ENCODE assay signal across 8 cellular contexts in genomic region chr5:6634327-6634713, GRCh38. TPM values are rescaled to one million over a fixed set of nuclear protein-coding genes. Genes with fewer than 3 reads are reported as not detected.
DNase-seq lines count a peak whose midpoint lies in the region; ATAC-seq, FAIRE-seq and TF ChIP-seq lines count a peak whose summit lies in the region.

No MANE protein-coding gene starts in this region.

- peak overlapping the region; percentile 91 for H3K4me2 ChIP-seq in keratinocyte (ENCODE audit: control insufficient read depth, extremely low read depth, insufficient read depth, low read depth, low read length)

- no peak overlapping the region for H2AFZ ChIP-seq in keratinocyte (ENCODE audit: control insufficient read depth, low read length)

- intact Hi-C loops in uterus (cut with DNase I; ENCODE audit: low total_unique reads), result loop anchor here (5.0 kb wide), 1 partner anchor 78 kb away; the partner anchor contains the start of gene TENT4A

- peak overlapping the region; percentile 94 for H3K4me3 Mint-ChIP-seq in activated naive CD8-positive, alpha-beta T cell treated with anti-CD3 and anti-CD28 coated beads for 36 hours

- no peak for ATAC-seq in GM19397 (IDR thresholded peaks at IDR 0.05; ENCODE audit: unreplicated experiment)

- H4K20me1 ChIP-seq in keratinocyte (ENCODE audit: control insufficient read depth, extremely low read depth, insufficient read depth, low read length), result peaks cover 8% of the 10 kb centered on the region

- H3K27me3 ChIP-seq in GM06990 (replicated peaks; ENCODE audit: control insufficient read depth, insufficient read depth, low read length), result no peaks in the 10 kb centered on the region
- no peaks in the 10 kb centered on the region for H3K27me3 ChIP-seq in keratinocyte (ENCODE audit: control insufficient read depth, extremely low read depth, insufficient read depth, low read length)
- H3K27me3 ChIP-seq in uterus, result no peaks in the 10 kb centered on the region

- peaks cover 33% of the 10 kb centered on the region for H3K4me1 Mint-ChIP-seq in activated naive CD8-positive, alpha-beta T cell treated with anti-CD3 and anti-CD28 coated beads for 36 hours

- H3K27me3 Mint-ChIP-seq in activated naive CD8-positive, alpha-beta T cell treated with anti-CD3 and anti-CD28 coated beads for 36 hours, result no peaks in the 10 kb centered on the region

- no peaks in the 10 kb centered on the region for H3K9me3 Mint-ChIP-seq in activated naive CD8-positive, alpha-beta T cell treated with anti-CD3 and anti-CD28 coated beads for 36 hours

- H3K79me2 ChIP-seq in keratinocyte (ENCODE audit: control insufficient read depth, insufficient read depth, low read length), result peaks cover 76% of the 10 kb centered on the region

- TF ChIP-seq CTCF in GM06990 (IDR thresholded peaks at IDR 0.05; ENCODE audit: insufficient read depth, low read length, poor library complexity, severe bottlenecking) (no peak), keratinocyte (optimal IDR thresholded peaks at IDR 0.05 in 1 of 3, IDR thresholded peaks at IDR 0.05 in 1 of 3, conservative IDR thresholded peaks at IDR 0.05 in 1 of 3; ENCODE audit: extremely low read depth in 1 of 3, insufficient read depth in 2 of 3, low read length in 3 of 3) (no peak), uterus (IDR thresholded peaks at IDR 0.05) (no peak)

- H3K9me3 ChIP-seq in keratinocyte (ENCODE audit: control insufficient read depth, low read depth, low read length), result no peaks in the 10 kb centered on the region
- no peaks in the 10 kb centered on the region for H3K9me3 ChIP-seq in uterus

- H3K27ac ChIP-seq in keratinocyte (ENCODE audit: control insufficient read depth, insufficient read depth, low read length) (peak overlapping the region; percentile 60), uterus (no peak overlapping the region)

- peak; percentile 12 for DNase-seq in GM06990 (ENCODE audit: extremely low read depth, insufficient read length)
- DNase-seq in LHCN-M2 (ENCODE audit: low read depth), result peak; percentile 14
- no peak for DNase-seq in activated naive CD8-positive, alpha-beta T cell treated with anti-CD3 and anti-CD28 coated beads for 36 hours
- DNase-seq in keratinocyte (ENCODE audit: low read depth, low spot score), result no peak
- DNase-seq in uterus, result no peak
- no peak for DNase-seq in activated gamma-delta T cell treated with Interleukin-2 at 50 U/mL for 16 hours
- no peak for DNase-seq in activated effector memory CD4-positive, alpha-beta T cell treated with Interleukin-2 at 50 U/mL for 16 hours

- H3K36me3 Mint-ChIP-seq in activated naive CD8-positive, alpha-beta T cell treated with anti-CD3 and anti-CD28 coated beads for 36 hours, result peaks cover 38% of the 10 kb centered on the region

- H3K4me1 ChIP-seq in keratinocyte (ENCODE audit: control insufficient read depth, extremely low read depth, insufficient read depth, low read length), result peaks cover 51% of the 10 kb centered on the region
- H3K4me1 ChIP-seq in uterus, result peaks cover 4 to 10% of the 10 kb centered on the region in 2 donors

- no peak for FAIRE-seq in keratinocyte (lab: Jason Lieb, UNC)

- H3K9me1 ChIP-seq in keratinocyte (ENCODE audit: control insufficient read depth, extremely low read depth, insufficient read depth, low read length), result peaks cover 7% of the 10 kb centered on the region

- TF ChIP-seq POLR2A in uterus (IDR thresholded peaks at IDR 0.05), result no peak

- H3K36me3 ChIP-seq in GM06990 (ENCODE audit: control insufficient read depth, insufficient read depth, low read length) (peaks cover 5% of the 10 kb centered on the region), keratinocyte (ENCODE audit: control insufficient read depth in 2 of 2, extremely low read depth in 1 of 2, insufficient read depth in 2 of 2, low read length in 2 of 2) (peaks cover 7 to 13% of the 10 kb centered on the region in 2 experiments), uterus (no peaks in the 10 kb centered on the region)

- no peak overlapping the region for H3K27ac Mint-ChIP-seq in activated naive CD8-positive, alpha-beta T cell treated with anti-CD3 and anti-CD28 coated beads for 36 hours

- peak overlapping the region; percentile 97 for H3K4me3 ChIP-seq in GM06990 (replicated peaks; ENCODE audit: low read depth, low read length)
- peak overlapping the region; percentile 70 to 82 (median 76) for H3K4me3 ChIP-seq in keratinocyte (ENCODE audit: control insufficient read depth in 2 of 3, extremely low read depth in 1 of 3, insufficient read depth in 2 of 3, low read depth in 1 of 3, low read length in 3 of 3)
- H3K4me3 ChIP-seq in uterus, result peak overlapping the region; percentile 69 to 87

- H3K9ac ChIP-seq in keratinocyte (ENCODE audit: control insufficient read depth, extremely low read depth, insufficient read depth, low read length), result peak overlapping the region; percentile 96

- dilution Hi-C loops in keratinocyte (cut with MboI; ENCODE audit: extremely low pct_ligation_motif_present, low sequenced_read_pairs), result no loop called here

RNA-seq across cellular contexts. Expression of gene SRD5A1, which starts 1.1 kb away (rescaled TPM):
- total RNA-seq in LHCN-M2 (2014; rRNA removed) (34.1 and 36.8 TPM in 2 replicates), uterus (10 to 100 TPM in 3 of 4 donors, under 1 TPM in 1; 0.29 to 71.2 (median 10.1) TPM)
- polyA plus RNA-seq in LHCN-M2 (2012), result 12.4 TPM
- total RNA-seq in activated naive CD8-positive, alpha-beta T cell treated with anti-CD3 and anti-CD28 coated beads for 36 hours, result 10 to 100 TPM; 14.1 to 14.3 TPM
- polyA plus RNA-seq in keratinocyte, result 17.0 to 52.0 TPM (median 35.4 TPM) in 3 replicates
- 12.2 TPM for polyA plus RNA-seq in keratinocyte (2011; ENCODE audit: low read depth)
- polyA plus RNA-seq in keratinocyte (2011; cell fraction: cytosol; rRNA removed), result 22.4 and 27.3 TPM in 2 replicates
- 23.8 and 25.5 TPM in 2 replicates for polyA plus RNA-seq in keratinocyte (2011; cell fraction: nucleus; rRNA removed)
- polyA plus RNA-seq in keratinocyte (2012; ENCODE audit: low replicate concordance), result 15.5 and 23.6 TPM in 2 replicates
- 25.0 to 39.1 TPM (median 32.7 TPM) in 3 replicates for polyA minus RNA-seq in keratinocyte
- polyA minus RNA-seq in keratinocyte (2011; cell fraction: cytosol; rRNA and poly(A)+ RNA removed), result 33.4 TPM
- polyA minus RNA-seq in keratinocyte (2011; cell fraction: nucleus; rRNA and poly(A)+ RNA removed), result 13.5 and 24.2 TPM in 2 replicates

RNA-seq across cellular contexts. Expression of gene NSUN2, which starts 1.5 kb away (rescaled TPM):
- total RNA-seq in LHCN-M2 (2014; rRNA removed), result 58.1 and 61.3 TPM in 2 replicates
- 34.4 TPM for polyA plus RNA-seq in LHCN-M2 (2012)
- total RNA-seq in activated naive CD8-positive, alpha-beta T cell treated with anti-CD3 and anti-CD28 coated beads for 36 hours, result 100 to 1,000 TPM; 148 to 159 TPM
- polyA plus RNA-seq in keratinocyte, result 52.7 to 91.5 TPM (median 91.2 TPM) in 3 replicates
- polyA plus RNA-seq in keratinocyte (2011; ENCODE audit: low read depth), result 102 TPM
- 61.2 and 71.7 TPM in 2 replicates for polyA plus RNA-seq in keratinocyte (2011; cell fraction: cytosol; rRNA removed)
- polyA plus RNA-seq in keratinocyte (2011; cell fraction: nucleus; rRNA removed), result 144 and 148 TPM in 2 replicates
- 45.7 and 78.3 TPM in 2 replicates for polyA plus RNA-seq in keratinocyte (2012; ENCODE audit: low replicate concordance)
- 31.6 to 70.1 TPM (median 38.0 TPM) in 3 replicates for polyA minus RNA-seq in keratinocyte
- 47.0 TPM for polyA minus RNA-seq in keratinocyte (2011; cell fraction: cytosol; rRNA and poly(A)+ RNA removed)
- 58.9 and 83.5 TPM in 2 replicates for polyA minus RNA-seq in keratinocyte (2011; cell fraction: nucleus; rRNA and poly(A)+ RNA removed)
- total RNA-seq in uterus, result 10 to 100 TPM; 38.9 to 51.2 (median 50.6) TPM

Comparison
In these comparisons a context has a peak if more than half of its experiments do, and no peak if none do; other contexts are left out.
1. DNase-seq: peak in GM06990 (single experiment) and LHCN-M2 (single experiment); none in activated naive CD8-positive, alpha-beta T cell treated with anti-CD3 and anti-CD28 coated beads for 36 hours (single experiment), keratinocyte (single experiment), uterus (0 of 2), activated gamma-delta T cell treated with Interleukin-2 at 50 U/mL for 16 hours (single experiment) and activated effector memory CD4-positive, alpha-beta T cell treated with Interleukin-2 at 50 U/mL for 16 hours (single experiment).
2. Peak in every context shown above with its lines, with median percentiles within 50 percentile points of each other: H3K4me3 ChIP-seq.